ENCODE assay signal across 10 cellular contexts in the genomic region with DNA sequence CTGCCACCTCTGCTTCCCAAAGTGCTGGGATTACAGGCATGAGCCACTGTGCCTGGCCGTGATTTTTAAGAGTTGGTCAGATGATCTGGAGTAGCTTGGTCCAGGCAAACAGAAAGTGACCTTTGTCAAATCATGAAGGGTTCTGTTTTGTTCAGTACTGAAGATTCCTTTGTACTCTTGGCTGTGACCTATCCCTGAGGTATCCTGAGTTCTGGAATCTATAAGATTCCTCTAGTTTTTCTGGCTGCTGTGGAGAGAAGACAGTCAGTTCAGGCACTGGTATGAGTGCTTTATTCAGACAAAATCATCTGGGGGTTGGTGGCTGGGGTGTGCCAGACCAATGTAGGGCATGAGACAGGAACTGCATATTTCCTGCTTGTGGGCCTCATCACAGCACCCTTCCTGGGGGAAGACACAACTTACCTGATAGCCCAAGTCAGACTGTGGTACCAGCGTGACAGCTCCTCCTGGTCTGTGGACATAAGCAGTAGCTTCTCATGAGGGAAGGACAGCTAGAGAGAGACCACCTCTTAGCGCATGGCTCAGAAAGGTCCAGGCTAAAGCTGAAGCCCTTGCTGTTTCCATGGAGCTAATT. TPM values are rescaled to one million over a fixed set of nuclear protein-coding genes. Genes with fewer than 3 reads are reported as not detected.
A peak's percentile ranks its signal among the peaks of the same experiment; 100 is the strongest.
DNase-seq lines count a peak whose midpoint lies in the region; ATAC-seq, FAIRE-seq and TF ChIP-seq lines count a peak whose summit lies in the region.
"Had no signal": no experiment of that assay in that cellular context is flagged by ENCODE, and none has a peak within 500 bp of the region (broad histone marks: within the 10 kb centered on the region; RNA-seq: fewer than 3 reads in every experiment).

No MANE protein-coding gene starts in this region.

- peak overlapping the region; percentile 92 to 97 (median 96) for H3K27ac ChIP-seq in gastrocnemius medialis

- ATAC-seq in GM18505 (IDR thresholded peaks at IDR 0.05; ENCODE audit: unreplicated experiment) (no peak), gastrocnemius medialis (no peak), HG03045 (IDR thresholded peaks at IDR 0.05; ENCODE audit: unreplicated experiment) (no peak)

- no peak for TF ChIP-seq CTCF in gastrocnemius medialis (IDR thresholded peaks at IDR 0.05 in 4 of 5, conservative IDR thresholded peaks at IDR 0.05 in 1 of 5)

- FAIRE-seq in GM12891 (lab: Jason Lieb, UNC), result no peak

- H3K36me3 ChIP-seq in gastrocnemius medialis, result peaks cover 0 to 12% of the 10 kb centered on the region in 2 donors

- H3K4me3 ChIP-seq in gastrocnemius medialis, result no peak overlapping the region

- in situ Hi-C loops in gastrocnemius medialis (cut with MboI; ENCODE audit: low sequenced_read_pairs in 4 of 4), result loop anchor here in 2 of 4 donors (10.0 to 25.0 kb wide), 2 partner anchors 63 to 100 kb away; a partner anchor contains a TSS

- peak in 4 of 5 donors; percentile 33 to 41 (median 40) for DNase-seq in T-helper 1 cell
- peak; percentile 13 for DNase-seq in effector CD8-positive, alpha-beta T cell (lab: John Stamatoyannopoulos, UW)
- no peak for DNase-seq in gastrocnemius medialis
- no peak for DNase-seq in NAMALWA (ENCODE audit: low spot score)
- DNase-seq in GM12891 (ENCODE audit: insufficient read length, low spot score), result no peak
- DNase-seq in stimulated activated CD4-positive, alpha-beta T cell treated with anti-CD3 and anti-CD28 coated beads, Interleukin-15, amount 100 ng/mL, for 24 hours, result no peak
- DNase-seq: activated CD4-positive, CD25-positive, alpha-beta regulatory T cell; NCI-H510A had no signal

- H3K27me3 ChIP-seq in gastrocnemius medialis, result no peaks in the 10 kb centered on the region

- peaks cover 33 to 38% of the 10 kb centered on the region in 2 donors for H3K4me1 ChIP-seq in gastrocnemius medialis

- intact Hi-C loops in gastrocnemius medialis (cut with DNase I; ENCODE audit: low total_unique reads), result no loop called here

- no peaks in the 10 kb centered on the region for H3K9me3 ChIP-seq in gastrocnemius medialis

- TF ChIP-seq POLR2A in GM18505 (IDR thresholded peaks at IDR 0.05; ENCODE audit: borderline replicate concordance, extremely low read depth, insufficient read depth, insufficient read length) (peak; percentile 32), gastrocnemius medialis (IDR thresholded peaks at IDR 0.05) (no peak), GM12891 (IDR thresholded peaks at IDR 0.05; ENCODE audit: low read depth, low read length) (no peak)

TF ChIP-seq in GM12891, 5 proteins besides CTCF, POLR2A, EP300 and RAD21:
- TF ChIP-seq TAF1 (IDR thresholded peaks at IDR 0.05; ENCODE audit: low read depth, low read length) (no peak), PAX5 (IDR thresholded peaks at IDR 0.05; ENCODE audit: insufficient read depth, low read length, severe bottlenecking) (no peak), SPI1 (IDR thresholded peaks at IDR 0.05; ENCODE audit: low read depth, low read length) (no peak), POU2F2 (IDR thresholded peaks at IDR 0.05; ENCODE audit: low read depth, low read length) (no peak), POLR2AphosphoS5 (IDR thresholded peaks at IDR 0.05; ENCODE audit: low read depth, low read length) (no peak)

RNA-seq across cellular contexts. Expression of a gene that starts 3.1 kb away (rescaled TPM):
- under 1 TPM in 2 of 4 donors, not detected in 2; 0.07 to 0.10 TPM for total RNA-seq in gastrocnemius medialis
- polyA plus RNA-seq in GM12891 (2012; ENCODE audit: low read depth, missing spikeins), result 7.9 TPM

RNA-seq across cellular contexts. Expression of a gene that starts 3.8 kb away (rescaled TPM):
- 10 to 100 TPM; 21.9 to 45.3 (median 31.5) TPM for total RNA-seq in gastrocnemius medialis
- polyA plus RNA-seq in GM12891 (2012; ENCODE audit: low read depth, missing spikeins), result 14.3 TPM

RNA-seq across cellular contexts. Expression of a gene that starts 4.0 kb away (rescaled TPM):
- 100 to 1,000 TPM; 115 to 715 (median 367) TPM for total RNA-seq in gastrocnemius medialis
- 9.2 TPM for polyA plus RNA-seq in GM12891 (2012; ENCODE audit: low read depth, missing spikeins)

RNA-seq across cellular contexts. Expression of a gene that starts 11.1 kb away (rescaled TPM):
- not detected for total RNA-seq in gastrocnemius medialis
- 122 TPM for polyA plus RNA-seq in GM12891 (2012; ENCODE audit: low read depth, missing spikeins)

RNA-seq across cellular contexts. Expression of a gene that starts 11.9 kb away (rescaled TPM):
- total RNA-seq in gastrocnemius medialis, result not detected
- polyA plus RNA-seq in GM12891 (2012; ENCODE audit: low read depth, missing spikeins), result 0.27 TPM

Comparison
In these comparisons a context has a peak if more than half of its experiments do, and no peak if none do; other contexts are left out.
1. DNase-seq: peak in T-helper 1 cell (4 of 5) and effector CD8-positive, alpha-beta T cell (single experiment); none in gastrocnemius medialis (0 of 2), NAMALWA (single experiment), GM12891 (single experiment) and stimulated activated CD4-positive, alpha-beta T cell treated with anti-CD3 and anti-CD28 coated beads, Interleukin-15, amount 100 ng/mL, for 24 hours (single experiment).